ENCODE assay signal across 9 cellular contexts in genomic region chr19:54219702-54220101, GRCh38. TPM values are rescaled to one million over a fixed set of nuclear protein-coding genes. Genes with fewer than 3 reads are reported as not detected.
"Had no signal": no experiment of that assay in that cellular context is flagged by ENCODE, and none has a peak within 500 bp of the region (broad histone marks: within the 10 kb centered on the region; RNA-seq: fewer than 3 reads in every experiment).

No MANE protein-coding gene starts in this region.

RNA-seq across cellular contexts. Expression of gene LILRB3, which starts 3.1 kb away (rescaled TPM):
- total RNA-seq: dermis blood vessel endothelial cell, endothelial cell of umbilical vein, epithelial cell of proximal tubule, glomerular endothelial cell, lung microvascular endothelial cell, mesothelial cell of epicardium, myocyte had no signal
- polyA plus RNA-seq: endothelial cell of umbilical vein, keratinocyte had no signal

RNA-seq across cellular contexts. Expression of gene LILRA6, which starts 22.9 kb away (rescaled TPM):
- total RNA-seq: dermis blood vessel endothelial cell, endothelial cell of umbilical vein, epithelial cell of proximal tubule, glomerular endothelial cell, kidney epithelial cell, lung microvascular endothelial cell, mesothelial cell of epicardium, myocyte had no signal
- polyA plus RNA-seq: endothelial cell of umbilical vein, keratinocyte had no signal
